In the genomic region with DNA sequence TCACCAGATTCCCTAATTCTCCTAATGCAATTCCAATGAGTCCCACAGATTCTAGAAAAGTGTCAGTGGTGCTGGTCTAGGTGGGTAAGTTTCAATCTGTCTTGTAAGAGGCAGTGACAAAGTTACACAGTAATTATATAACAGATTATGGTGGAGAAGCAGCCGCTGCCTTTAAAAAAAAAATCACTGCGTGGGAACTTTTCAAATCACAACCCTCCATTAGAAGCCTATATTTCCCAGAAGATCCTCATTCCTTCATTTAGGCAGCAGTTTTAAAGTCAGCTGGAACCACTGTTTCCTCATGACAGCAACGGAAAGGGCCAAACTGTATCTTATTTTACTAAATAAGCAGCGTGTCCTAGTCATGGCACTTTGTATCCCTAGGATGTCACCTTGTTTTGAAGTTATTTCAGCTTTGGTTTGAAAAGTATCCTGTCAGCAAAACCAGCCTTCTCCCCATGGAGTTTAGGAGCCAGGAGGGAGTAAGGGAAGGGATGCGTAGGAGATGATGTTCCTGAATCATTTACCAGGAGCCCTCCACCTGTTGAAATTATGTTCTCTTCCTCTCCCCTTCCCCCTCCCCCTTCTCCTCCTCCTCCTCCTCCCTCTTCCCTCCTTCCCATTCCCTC, we compare ENCODE assay signal across 24 cellular contexts.
"Had no signal": no experiment of that assay in that cellular context is flagged by ENCODE, and none has a peak within 500 bp of the region (broad histone marks: within the 10 kb centered on the region; RNA-seq: fewer than 3 reads in every experiment).

No MANE protein-coding gene starts in this region.

- ATAC-seq: gastroesophageal sphincter; lower lobe of right lung; pancreas; psoas muscle; stimulated activated naive B cell treated with anti-CD40 and anti-IgM and Interleukin-4, amounts not matched to agents 10 μg/mL and 1 μg/mL and 100 μg/mL, for 72 hours had no signal

- H3K27me3 ChIP-seq: ascending aorta, gastroesophageal sphincter, pancreas, right atrium auricular region, suprapubic skin, tibial artery had no signal

- H3K36me3 ChIP-seq: ascending aorta, lower lobe of right lung, pancreas, right atrium auricular region, suprapubic skin, tibial artery had no signal

- DNase-seq: activated CD4-positive, alpha-beta memory T cell treated with anti-CD3 and anti-CD28 coated beads, Interleukin-2, amount 10 ng/mL, durations not matched to agents 7 days and 5 days; activated CD4-positive, alpha-beta T cell treated with anti-CD3 and anti-CD28 coated beads for 1 hour; activated CD4-positive, alpha-beta T cell treated with anti-CD3 and anti-CD28 coated beads, Interleukin-2, amount 10 ng/mL, durations not matched to agents 7 days and 5 days; activated CD8-positive, alpha-beta memory T cell treated with anti-CD3 and anti-CD28 coated beads, Interleukin-2, amount 50 U/mL, for 48 hours; activated gamma-delta T cell; activated naive CD4-positive, alpha-beta T cell treated with anti-CD3 and anti-CD28 coated beads, Interleukin-2, amount 10 ng/mL, durations not matched to agents 7 days and 5 days; activated naive CD8-positive, alpha-beta T cell treated with anti-CD3 and anti-CD28 coated beads, Interleukin-2, amount 10 ng/mL, durations not matched to agents 7 days and 5 days; activated T-cell treated with anti-CD3 and anti-CD28 coated beads, Interleukin-2, amount 50 U/mL, for 24 hours; cortex of kidney; kidney glomerular epithelial cell; lower lobe of right lung; nucleus accumbens; pancreas; psoas muscle; stimulated activated CD4-positive, alpha-beta T cell treated with anti-CD3 and anti-CD28 coated beads, Interleukin-15, amount 100 ng/mL, for 24 hours; stimulated activated CD4-positive, alpha-beta T cell treated with anti-CD3 and anti-CD28 coated beads, Interleukin-2, amount 100 ng/mL, for 24 hours; stimulated activated naive B cell treated with anti-CD40 and anti-IgM and Interleukin-4, amounts not matched to agents 10 μg/mL and 1 μg/mL and 100 μg/mL, for 72 hours; T-helper 2 cell; tibial artery had no signal

- H3K9me3 ChIP-seq: ascending aorta, gastroesophageal sphincter, lower lobe of right lung, mucosa of descending colon, pancreas, psoas muscle, right atrium auricular region, suprapubic skin, tibial artery had no signal

- H3K27ac ChIP-seq: ascending aorta, gastroesophageal sphincter, lower lobe of right lung, pancreas, psoas muscle, suprapubic skin, tibial artery had no signal

- H3K4me3 ChIP-seq: ascending aorta, gastroesophageal sphincter, lower lobe of right lung, mucosa of descending colon, pancreas, psoas muscle, right atrium auricular region, suprapubic skin, tibial artery had no signal
